In genomic region chr3:150511096-150511670, GRCh38 we compare ENCODE assay signal across 16 cellular contexts. TPM values are rescaled to one million over a fixed set of nuclear protein-coding genes. Genes with fewer than 3 reads are reported as not detected.
DNase-seq lines count a peak whose midpoint lies in the region; ATAC-seq, FAIRE-seq and TF ChIP-seq lines count a peak whose summit lies in the region.
"Had no signal": no experiment of that assay in that cellular context is flagged by ENCODE, and none has a peak within 500 bp of the region (broad histone marks: within the 10 kb centered on the region; RNA-seq: fewer than 3 reads in every experiment).

No MANE protein-coding gene starts in this region.

- no peaks in the 10 kb centered on the region for H3K27me3 ChIP-seq in GM23338 (ENCODE audit: insufficient read depth)
- no peaks in the 10 kb centered on the region for H3K27me3 ChIP-seq in astrocyte (ENCODE audit: insufficient read depth, low read length)

- H3K79me2 ChIP-seq in GM23338 (replicated peaks; ENCODE audit: insufficient read depth) (no peaks in the 10 kb centered on the region), astrocyte (ENCODE audit: insufficient read depth, low read length) (no peaks in the 10 kb centered on the region)

- no peak for DNase-seq in GM23338 (ENCODE audit: low spot score)
- DNase-seq in M059J (ENCODE audit: low read depth) = peak; percentile 56
- peak; percentile 36 for DNase-seq in astrocyte (ENCODE audit: low read depth)
- no peak for DNase-seq in hypothalamus (lab: John Stamatoyannopoulos, UW)
- no peak for DNase-seq in UCSD-AML1 (lab: John Stamatoyannopoulos, UW; ENCODE audit: unreplicated experiment)
- no peak for DNase-seq in occipital lobe (lab: John Stamatoyannopoulos, UW)
- DNase-seq: AML-193; Caco-2; CD4-positive, alpha-beta T cell; DMS79; GF-D8; HCEC 1CT had no signal

- no peak overlapping the region for H3K4me3 Mint-ChIP-seq in GM23338
- H3K4me3 Mint-ChIP-seq in astrocyte (ENCODE audit: unreplicated experiment) = no peak overlapping the region
- H3K4me3 Mint-ChIP-seq: CD4-positive, alpha-beta T cell had no signal

- H3K4me2 ChIP-seq in GM23338 (peak overlapping the region; percentile 25), astrocyte (ENCODE audit: low read length) (peak overlapping the region; percentile 30)

- H3K4me1 ChIP-seq in GM23338 (ENCODE audit: insufficient read depth) (peaks cover 25% of the 10 kb centered on the region), astrocyte (ENCODE audit: insufficient read depth, low read length) (no peaks in the 10 kb centered on the region)
- H3K4me1 ChIP-seq: Caco-2 had no signal

- no peaks in the 10 kb centered on the region for H3F3A ChIP-seq in GM23338 (replicated peaks; ENCODE audit: low read depth)

- no peaks in the 10 kb centered on the region for H3K36me3 ChIP-seq in GM23338 (ENCODE audit: insufficient read depth)
- no peaks in the 10 kb centered on the region for H3K36me3 ChIP-seq in astrocyte (ENCODE audit: insufficient read depth, low read length)

- H3K9me2 ChIP-seq in GM23338 (ENCODE audit: insufficient read depth) = no peaks in the 10 kb centered on the region

- H3K9ac ChIP-seq in astrocyte (ENCODE audit: low read length) = no peak overlapping the region

- H4K20me1 ChIP-seq in GM23338 (replicated peaks; ENCODE audit: insufficient read depth) (no peaks in the 10 kb centered on the region), astrocyte (ENCODE audit: insufficient read depth, low read length) (no peaks in the 10 kb centered on the region)

- FAIRE-seq in astrocyte (lab: Jason Lieb, UNC) = no peak
- FAIRE-seq: A204.1, D721Med had no signal

- H3K27me3 Mint-ChIP-seq in GM23338 (ENCODE audit: insufficient read depth, low read depth, poor library complexity) (peaks cover 4% of the 10 kb centered on the region), astrocyte (ENCODE audit: low read depth, unreplicated experiment) (no peaks in the 10 kb centered on the region)

- ATAC-seq in GM23338 (no peak), GM19035 (IDR thresholded peaks at IDR 0.05; ENCODE audit: unreplicated experiment) (no peak)

- peaks cover 3% of the 10 kb centered on the region; the same call in 1 of the 3 replicates for H3K36me3 Mint-ChIP-seq in GM23338 (ENCODE audit: low read depth)
- peaks cover 1% of the 10 kb centered on the region for H3K36me3 Mint-ChIP-seq in astrocyte (ENCODE audit: low read depth, unreplicated experiment)

- no peak overlapping the region for H3K27ac ChIP-seq in GM23338 (ENCODE audit: low read depth)
- H3K27ac ChIP-seq in astrocyte (ENCODE audit: low read depth, low read length) = no peak overlapping the region
- H3K27ac ChIP-seq: C4-2B had no signal

- H3K4me1 Mint-ChIP-seq in GM23338 (peaks cover 24% of the 10 kb centered on the region), astrocyte (ENCODE audit: low read depth, unreplicated experiment) (no peaks in the 10 kb centered on the region)

- H3K27ac Mint-ChIP-seq in GM23338 (no peak overlapping the region; the same call in 1 of the 2 replicates), astrocyte (ENCODE audit: unreplicated experiment) (no peak overlapping the region)
- H3K27ac Mint-ChIP-seq: CD4-positive, alpha-beta T cell had no signal

- H3K4me3 ChIP-seq in GM23338 = no peak overlapping the region
- H3K4me3 ChIP-seq in astrocyte (ENCODE audit: insufficient read depth, low read depth, low read length) = no peak overlapping the region

- TF ChIP-seq CTCF in GM23338 (conservative IDR thresholded peaks at IDR 0.05; ENCODE audit: low read depth in 2 of 2) = no peak
- no peak for TF ChIP-seq CTCF in astrocyte (IDR thresholded peaks at IDR 0.05; ENCODE audit: insufficient read depth, low read depth, low read length)

- peaks cover 7% of the 10 kb centered on the region; the same call in 2 of the 3 replicates for H3K9me3 Mint-ChIP-seq in GM23338
- H3K9me3 Mint-ChIP-seq in astrocyte (ENCODE audit: unreplicated experiment) = peaks cover 3% of the 10 kb centered on the region
- H3K9me3 Mint-ChIP-seq: CD4-positive, alpha-beta T cell had no signal

- no peaks in the 10 kb centered on the region for H3K9me3 ChIP-seq in astrocyte (ENCODE audit: insufficient read depth, low read depth, low read length)
- H3K9me3 ChIP-seq: Caco-2 had no signal

- H2AFZ ChIP-seq in GM23338 (no peak overlapping the region), astrocyte (ENCODE audit: low read depth, low read length) (no peak overlapping the region)

TF ChIP-seq in GM23338, 12 proteins besides CTCF, POLR2A, EP300 and RAD21:
- no peak for TF ChIP-seq REST (IDR thresholded peaks at IDR 0.05; ENCODE audit: unreplicated experiment)
- TF ChIP-seq ZNF331 (CRISPR knock-in tag; IDR thresholded peaks at IDR 0.05; ENCODE audit: low read depth) = no peak
- peak; percentile 31; the same call in 1 of the 2 replicates for TF ChIP-seq NANOG (IDR thresholded peaks at IDR 0.05; ENCODE audit: borderline replicate concordance)
TF ChIP-seq in GM23338: peak in this region for 1.

RNA-seq across cellular contexts. Expression of gene SERP1, which starts 35.1 kb away (rescaled TPM):
- 214 and 252 TPM in 2 replicates for total RNA-seq in GM23338 (2014; rRNA removed; shearing (Covaris generic))
- polyA plus RNA-seq in GM23338 (2016; fragmentation: Nextera tagmentation; extraction: Ambion mirVana) = 211 and 229 TPM in 2 replicates
- 278 and 294 TPM in 2 replicates for total RNA-seq in M059J (2014; rRNA removed; shearing (Covaris generic))
- total RNA-seq in astrocyte (119 and 131 TPM in 2 replicates), occipital lobe (87.0 TPM)

RNA-seq across cellular contexts. Expression of gene EIF2A, which starts 35.4 kb away (rescaled TPM):
- 114 and 153 TPM in 2 replicates for total RNA-seq in GM23338 (2014; rRNA removed; shearing (Covaris generic))
- 65.6 and 95.2 TPM in 2 replicates for polyA plus RNA-seq in GM23338 (2016; fragmentation: Nextera tagmentation; extraction: Ambion mirVana)
- 227 and 268 TPM in 2 replicates for total RNA-seq in M059J (2014; rRNA removed; shearing (Covaris generic))
- total RNA-seq in astrocyte = 64.2 and 69.9 TPM in 2 replicates
- total RNA-seq in occipital lobe = 268 TPM

Comparison
In these comparisons a context has a peak if more than half of its experiments do, and no peak if none do; other contexts are left out.
1. DNase-seq: peak in M059J (single experiment) and astrocyte (single experiment); none in GM23338 (single experiment), hypothalamus (0 of 51), UCSD-AML1 (single experiment) and occipital lobe (single experiment).